Comparison of ENCODE assay signal across 12 cellular contexts in the genomic region with DNA sequence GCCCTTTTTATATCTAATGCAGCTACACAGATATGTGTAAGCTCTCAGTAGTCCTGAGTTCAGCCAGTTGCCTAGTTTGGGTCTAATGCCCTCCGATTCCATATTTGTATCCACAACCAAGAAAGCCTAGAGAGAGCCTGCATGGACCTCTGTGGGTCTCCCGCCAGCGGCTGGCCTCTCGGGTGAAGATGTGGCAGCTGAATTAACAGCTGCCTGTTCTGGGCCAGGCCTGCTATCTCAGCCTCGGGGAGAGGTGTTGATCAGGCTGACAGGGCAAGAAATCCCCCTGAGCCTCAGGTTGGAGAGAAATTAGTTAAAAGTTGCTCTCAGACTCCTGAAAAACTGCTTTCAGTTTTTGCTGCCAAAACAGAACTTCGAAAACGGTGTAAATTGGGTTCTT. TPM values are rescaled to one million over a fixed set of nuclear protein-coding genes. Genes with fewer than 3 reads are reported as not detected.
DNase-seq lines count a peak whose midpoint lies in the region; ATAC-seq and TF ChIP-seq lines count a peak whose summit lies in the region.
"Had no signal": no experiment of that assay in that cellular context is flagged by ENCODE, and none has a peak within 500 bp of the region (broad histone marks: within the 10 kb centered on the region; RNA-seq: fewer than 3 reads in every experiment).

No MANE protein-coding gene starts in this region.

- H4K20me1 ChIP-seq in PC-9 (ENCODE audit: insufficient read depth), result no peaks in the 10 kb centered on the region

- no peaks in the 10 kb centered on the region for H3K9me2 ChIP-seq in PC-9 (ENCODE audit: insufficient read depth)

- no peaks in the 10 kb centered on the region for H3K36me3 ChIP-seq in PC-9 (ENCODE audit: low read depth)
- no peaks in the 10 kb centered on the region for H3K36me3 ChIP-seq in spleen
- H3K36me3 ChIP-seq in CD4-positive, alpha-beta memory T cell (ENCODE audit: insufficient read depth, low read length), result no peaks in the 10 kb centered on the region

- H3K4me3 ChIP-seq in PC-9 (peak overlapping the region; percentile 47), spleen (no peak overlapping the region)
- no peak overlapping the region for H3K4me3 ChIP-seq in CD4-positive, alpha-beta memory T cell (ENCODE audit: low read length in 2 of 2)

- peak overlapping the region; percentile 80 for H3K4me2 ChIP-seq in PC-9

- H3K9me3 Mint-ChIP-seq in CD4-positive, alpha-beta memory T cell, result no peaks in the 10 kb centered on the region
- H3K9me3 Mint-ChIP-seq: activated T-cell treated with anti-CD3 and anti-CD28 coated beads, Interleukin-2, amount 50 U/mL, for 4 hours; naive B cell had no signal

- CTCF ChIA-PET in PC-9 (lab: Charles Lee), result interaction anchor here (0.5 kb wide), 1 partner anchor 1153 kb away, joined by 16 read pairs; no protein-coding TSS in a partner anchor
- CTCF ChIA-PET in CD4-positive, alpha-beta memory T cell (lab: Charles Lee; ENCODE audit: partially characterized antibody), result no interaction called here

- H3F3A ChIP-seq in PC-9 (ENCODE audit: insufficient read depth, low read depth), result peaks cover 35% of the 10 kb centered on the region

- no peak for ATAC-seq in foreskin keratinocyte
- ATAC-seq: activated T-cell treated with anti-CD3 and anti-CD28 coated beads, Interleukin-2, amount 50 U/mL, for 4 hours had no signal

- no peaks in the 10 kb centered on the region for H3K27me3 Mint-ChIP-seq in CD4-positive, alpha-beta memory T cell
- H3K27me3 Mint-ChIP-seq: naive B cell had no signal

- BruUV-seq in PC-9 (replicated peaks; lab: Mats Ljungman, UMichigan), result no TSS peak

- H3K27ac ChIP-seq in PC-9, result peak overlapping the region; percentile 89
- peak overlapping the region; percentile 58 for H3K27ac ChIP-seq in foreskin keratinocyte
- peak overlapping the region in 4 of 8 donors; percentile 29 to 57 (median 41) for H3K27ac ChIP-seq in spleen
- H3K27ac ChIP-seq in CD4-positive, alpha-beta memory T cell (ENCODE audit: low read depth, low read length), result no peak overlapping the region

- H3K27me3 ChIP-seq in PC-9 (ENCODE audit: insufficient read depth, low read depth), result no peaks in the 10 kb centered on the region
- H3K27me3 ChIP-seq in foreskin keratinocyte, result no peaks in the 10 kb centered on the region
- H3K27me3 ChIP-seq in spleen (replicated peaks in 1 of 7), result no peaks in the 10 kb centered on the region
- H3K27me3 ChIP-seq in CD4-positive, alpha-beta memory T cell (ENCODE audit: insufficient read depth, low read length), result no peaks in the 10 kb centered on the region

- TF ChIP-seq CTCF in GM13976 (IDR thresholded peaks at IDR 0.05; ENCODE audit: borderline replicate concordance, control extremely low read depth, extremely low read depth, insufficient read depth, missing control alignments), result no peak
- TF ChIP-seq CTCF in PC-9 (conservative IDR thresholded peaks at IDR 0.05), result no peak
- no peak for TF ChIP-seq CTCF in foreskin keratinocyte (conservative IDR thresholded peaks at IDR 0.05)
- TF ChIP-seq CTCF in spleen (IDR thresholded peaks at IDR 0.05 in 8 of 11, conservative IDR thresholded peaks at IDR 0.05 in 3 of 11), result no peak

- peaks cover 12 to 22% (median 15%) of the 10 kb centered on the region in 4 donors for H3K4me1 Mint-ChIP-seq in CD4-positive, alpha-beta memory T cell

- no peaks in the 10 kb centered on the region for H3K36me3 Mint-ChIP-seq in CD4-positive, alpha-beta memory T cell
- H3K36me3 Mint-ChIP-seq: naive B cell had no signal

- 48 to 69% (median 55%) methylated on average over 4 to 7 of the region's 7 CpGs for WGBS in spleen, 5 donors

- in situ Hi-C loops in GM13976 (cut with MboI; ENCODE audit: low sequenced_read_pairs, unreplicated experiment), result no loop called here

- TF ChIP-seq POLR2A in spleen (IDR thresholded peaks at IDR 0.05), result no peak

- peak overlapping the region; percentile 3; the same call in 1 of the 2 replicates for H2AFZ ChIP-seq in PC-9

- H3K9me3 ChIP-seq in PC-9 (ENCODE audit: insufficient read depth, low read depth) (no peaks in the 10 kb centered on the region), spleen (no peaks in the 10 kb centered on the region)
- no peaks in the 10 kb centered on the region for H3K9me3 ChIP-seq in CD4-positive, alpha-beta memory T cell (ENCODE audit: control insufficient read depth in 1 of 2, low read length in 2 of 2)

- DNase-seq in GM13976 (ENCODE audit: low spot score) (peak; percentile 41), PC-9 (peak in 1 of 2 experiments; percentile 35), foreskin keratinocyte (no peak), spleen (peak; percentile 53), putamen (ENCODE audit: low spot score) (no peak), midbrain (lab: John Stamatoyannopoulos, UW) (no peak)
- DNase-seq in CD4-positive, alpha-beta memory T cell, result no peak
- DNase-seq: activated T-cell treated with anti-CD3 and anti-CD28 coated beads, Interleukin-2, amount 50 U/mL, for 4 hours; Kasumi-1; naive B cell; NCI-H774; stimulated activated CD4-positive, alpha-beta T cell treated with anti-CD3 and anti-CD28 coated beads, Interleukin-4, amount 100 ng/mL, for 1 hour had no signal

- H3K4me3 Mint-ChIP-seq in CD4-positive, alpha-beta memory T cell, result no peak overlapping the region
- H3K4me3 Mint-ChIP-seq: activated T-cell treated with anti-CD3 and anti-CD28 coated beads, Interleukin-2, amount 50 U/mL, for 4 hours had no signal

- peaks cover 70% of the 10 kb centered on the region for H3K79me2 ChIP-seq in PC-9 (ENCODE audit: low read depth)

- peaks cover 66% of the 10 kb centered on the region for H3K4me1 ChIP-seq in PC-9 (replicated peaks; ENCODE audit: insufficient read depth)
- peaks cover 30% of the 10 kb centered on the region for H3K4me1 ChIP-seq in foreskin keratinocyte
- peaks cover 0 to 46% (median 9%) of the 10 kb centered on the region in 6 donors for H3K4me1 ChIP-seq in spleen
- H3K4me1 ChIP-seq in CD4-positive, alpha-beta memory T cell (ENCODE audit: insufficient read depth, low read length), result peaks cover 15% of the 10 kb centered on the region

- POLR2A ChIA-PET in PC-9 (lab: Charles Lee; ENCODE audit: unreplicated experiment), result interaction anchor here (0.5 kb wide), 1 partner anchor 86 kb away, joined by 3 read pairs; the partner anchor contains the start of gene CUL9
- POLR2A ChIA-PET in CD4-positive, alpha-beta memory T cell (lab: Charles Lee; ENCODE audit: partially characterized antibody), result interaction anchor here (1.4 kb wide), 1 partner anchor 42 kb away, joined by 3 read pairs; the partner anchor contains the start of gene CUL7

- H3K27ac Mint-ChIP-seq in CD4-positive, alpha-beta memory T cell, result peak overlapping the region in 1 of 7 donors; percentile 16

- intact Hi-C loops in PC-9 (cut with micrococcal nuclease; ENCODE audit: unreplicated experiment) (loop anchor here (2.0 kb wide), 1 partner anchor 19 kb away; the partner anchor contains the start of gene PTK7), spleen (cut with DNase I; ENCODE audit: low total_unique reads) (no loop called here)
- intact Hi-C loops in CD4-positive, alpha-beta memory T cell (cut with micrococcal nuclease), result no loop called here

RNA-seq across cellular contexts. Expression of gene PTK7, which starts 19.8 kb away (rescaled TPM):
- total RNA-seq in PC-9 (2021) (106 and 110 TPM in 2 replicates), foreskin keratinocyte (90.3 and 92.5 TPM in 2 replicates), spleen (10 to 100 TPM; 20.4 to 66.4 (median 35.1) TPM)
- polyA plus RNA-seq in foreskin keratinocyte (76.2 and 76.7 TPM in 2 replicates), spleen (10 to 100 TPM in 1 of 3 donors, 1 to 10 TPM in 2; 6.0 to 13.0 (median 8.7) TPM)
- under 1 TPM; 0.26 to 0.42 TPM for total RNA-seq in CD4-positive, alpha-beta memory T cell
- polyA plus RNA-seq in CD4-positive, alpha-beta memory T cell, result under 1 TPM in 1 of 2 donors, not detected in 1; 0.08 TPM

RNA-seq across cellular contexts. Expression of gene KLC4, which starts 36.5 kb away (rescaled TPM):
- total RNA-seq in PC-9 (2021) (46.2 and 46.7 TPM in 2 replicates), foreskin keratinocyte (9.0 and 11.6 TPM in 2 replicates), spleen (10 to 100 TPM; 19.6 to 27.0 (median 21.5) TPM)
- polyA plus RNA-seq in foreskin keratinocyte (9.0 and 10.7 TPM in 2 replicates), spleen (10 to 100 TPM; 13.2 to 20.0 (median 19.2) TPM)
- total RNA-seq in CD4-positive, alpha-beta memory T cell, result 10 to 100 TPM; 51.6 to 57.0 TPM
- 10 to 100 TPM in 1 of 2 donors, 1 to 10 TPM in 1; 9.7 to 11.5 TPM for polyA plus RNA-seq in CD4-positive, alpha-beta memory T cell

RNA-seq across cellular contexts. Expression of gene MRPL2, which starts 36.7 kb away (rescaled TPM):
- total RNA-seq in PC-9 (2021) (86.2 and 110 TPM in 2 replicates), foreskin keratinocyte (51.7 and 58.4 TPM in 2 replicates), spleen (10 to 100 TPM; 11.0 to 43.4 (median 31.0) TPM)
- polyA plus RNA-seq in foreskin keratinocyte (87.2 and 90.8 TPM in 2 replicates), spleen (10 to 100 TPM; 47.9 to 53.9 (median 52.7) TPM)
- 10 to 100 TPM; 55.3 to 56.5 TPM for total RNA-seq in CD4-positive, alpha-beta memory T cell
- 10 to 100 TPM; 37.9 to 51.6 TPM for polyA plus RNA-seq in CD4-positive, alpha-beta memory T cell

RNA-seq across cellular contexts. Expression of gene CUL7, which starts 42.3 kb away (rescaled TPM):
- 22.8 and 32.4 TPM in 2 replicates for total RNA-seq in PC-9 (2021)
- total RNA-seq in foreskin keratinocyte, result 12.6 and 14.4 TPM in 2 replicates
- 6.5 and 7.1 TPM in 2 replicates for polyA plus RNA-seq in foreskin keratinocyte
- 10 to 100 TPM; 11.8 to 23.1 (median 13.7) TPM for total RNA-seq in spleen
- 1 to 10 TPM; 3.6 to 7.7 (median 4.9) TPM for polyA plus RNA-seq in spleen
- total RNA-seq in CD4-positive, alpha-beta memory T cell, result 10 to 100 TPM; 13.7 to 13.9 TPM
- polyA plus RNA-seq in CD4-positive, alpha-beta memory T cell, result 1 to 10 TPM; 2.1 to 3.8 TPM

Comparison
In these comparisons a context has a peak if more than half of its experiments do, and no peak if none do; other contexts are left out.
1. DNase-seq: peak in GM13976 (single experiment) and spleen (single experiment); none in foreskin keratinocyte (0 of 2), putamen (single experiment), midbrain (single experiment) and CD4-positive, alpha-beta memory T cell (0 of 5).
2. RNA of gene PTK7, which starts 19.8 kb away (total RNA-seq): 106 to 110 TPM in PC-9, 90.3 to 92.5 TPM in foreskin keratinocyte and 20.4 to 66.4 TPM in spleen; 0.26 to 0.42 TPM in CD4-positive, alpha-beta memory T cell; every median in the first group is over 10 times any median in the second.